9 cellular contexts compared by ENCODE assay signal in genomic region chr1:201149400-201149799, GRCh38. TPM values are rescaled to one million over a fixed set of nuclear protein-coding genes. Genes with fewer than 3 reads are reported as not detected.
DNase-seq lines count a peak whose midpoint lies in the region; TF ChIP-seq lines count a peak whose summit lies in the region.
"Had no signal": no experiment of that assay in that cellular context is flagged by ENCODE, and none has a peak within 500 bp of the region (broad histone marks: within the 10 kb centered on the region; RNA-seq: fewer than 3 reads in every experiment).

No MANE protein-coding gene starts in this region.

- H3K27ac ChIP-seq in parathyroid adenoma (no peak overlapping the region), right atrium auricular region (no peak overlapping the region)

- H3K36me3 ChIP-seq in parathyroid adenoma (ENCODE audit: control insufficient read depth, insufficient read depth, low read length) (no peaks in the 10 kb centered on the region), right atrium auricular region (peaks cover 47% of the 10 kb centered on the region)

- DNase-seq in stimulated activated CD4-positive, alpha-beta T cell treated with anti-CD3 and anti-CD28 coated beads, Interleukin-15, amount 100 ng/mL, for 24 hours = peak; percentile 7
- no peak for DNase-seq in stimulated activated CD4-positive, alpha-beta T cell treated with anti-CD3 and anti-CD28 coated beads, Interleukin-4, amount 100 ng/mL, for 1 hour
- DNase-seq in NCI-H2196 treated with DMSO at 0.1 percent for 48 hours (lab: John Stamatoyannopoulos, UW; ENCODE audit: unreplicated experiment) = peak; percentile 30
- peak; percentile 56 for DNase-seq in cerebellar cortex (ENCODE audit: low spot score)
- DNase-seq in stimulated activated CD4-positive, alpha-beta T cell treated with anti-CD3 and anti-CD28 coated beads, Interleukin-1b, Interleukin-23, amount 100 ng/mL, for 48 hours = no peak
- DNase-seq in superior temporal gyrus (ENCODE audit: extremely low spot score) = no peak
- no peak for DNase-seq in right atrium auricular region (ENCODE audit: low spot score)

- H3K27me3 ChIP-seq in parathyroid adenoma (ENCODE audit: control insufficient read depth, insufficient read depth, low read length) (no peaks in the 10 kb centered on the region), right atrium auricular region (no peaks in the 10 kb centered on the region)

- no peak overlapping the region for H3K9ac ChIP-seq in parathyroid adenoma

- no peak overlapping the region for H2AFZ ChIP-seq in parathyroid adenoma

- no peaks in the 10 kb centered on the region for H3K9me3 ChIP-seq in parathyroid adenoma (ENCODE audit: control insufficient read depth, low read length)
- H3K9me3 ChIP-seq in right atrium auricular region = no peaks in the 10 kb centered on the region

- H3K79me2 ChIP-seq in parathyroid adenoma = no peaks in the 10 kb centered on the region

- H3K4me3 ChIP-seq in parathyroid adenoma (ENCODE audit: low read depth, low read length) (no peak overlapping the region), right atrium auricular region (no peak overlapping the region)

- H3K4me2 ChIP-seq in parathyroid adenoma (ENCODE audit: low read length) = no peak overlapping the region

- H3K4me1 ChIP-seq in parathyroid adenoma (no peaks in the 10 kb centered on the region), right atrium auricular region (peaks cover 0 to 11% of the 10 kb centered on the region in 2 donors)

- peak; percentile 29 for TF ChIP-seq CTCF in parathyroid adenoma (IDR thresholded peaks at IDR 0.05)
- TF ChIP-seq CTCF in right atrium auricular region (IDR thresholded peaks at IDR 0.05) = peak in 1 of 2 donors; percentile 48

RNA-seq across cellular contexts. Expression of gene TMEM9, which starts 4.9 kb away (rescaled TPM):
- 10 to 100 TPM; 41.8 to 63.4 TPM for total RNA-seq in right atrium auricular region

RNA-seq across cellular contexts. Expression of gene ASCL5, which starts 22.4 kb away (rescaled TPM):
- total RNA-seq in right atrium auricular region = not detected

RNA-seq across cellular contexts. Expression of gene CACNA1S, which starts 37.2 kb away (rescaled TPM):
- not detected for total RNA-seq in right atrium auricular region
- total RNA-seq: activated naive CD4-positive, alpha-beta T cell treated with anti-CD3 and anti-CD28 coated beads, Interleukin-2, amount 50 U/mL, for 72 hours had no signal

RNA-seq across cellular contexts. Expression of gene IGFN1, which starts 41.2 kb away (rescaled TPM):
- total RNA-seq in right atrium auricular region = not detected
- total RNA-seq: activated naive CD4-positive, alpha-beta T cell treated with anti-CD3 and anti-CD28 coated beads, Interleukin-2, amount 50 U/mL, for 72 hours had no signal

Comparison
In these comparisons a context has a peak if more than half of its experiments do, and no peak if none do; other contexts are left out.
1. DNase-seq: peak in stimulated activated CD4-positive, alpha-beta T cell treated with anti-CD3 and anti-CD28 coated beads, Interleukin-15, amount 100 ng/mL, for 24 hours (single experiment), NCI-H2196 treated with DMSO at 0.1 percent for 48 hours (single experiment) and cerebellar cortex (single experiment); none in stimulated activated CD4-positive, alpha-beta T cell treated with anti-CD3 and anti-CD28 coated beads, Interleukin-4, amount 100 ng/mL, for 1 hour (single experiment), stimulated activated CD4-positive, alpha-beta T cell treated with anti-CD3 and anti-CD28 coated beads, Interleukin-1b, Interleukin-23, amount 100 ng/mL, for 48 hours (single experiment), superior temporal gyrus (single experiment) and right atrium auricular region (single experiment).